8 cellular contexts compared by ENCODE assay signal in genomic region chr1:87330201-87330953, GRCh38.
DNase-seq lines count a peak whose midpoint lies in the region; ATAC-seq and TF ChIP-seq lines count a peak whose summit lies in the region.

No MANE protein-coding gene starts in this region.

- no peaks in the 10 kb centered on the region for H3K9me3 Mint-ChIP-seq in central memory CD8-positive, alpha-beta T cell

- H3K27me3 Mint-ChIP-seq in central memory CD8-positive, alpha-beta T cell, result no peaks in the 10 kb centered on the region

- TF ChIP-seq CTCF in 22Rv1 (IDR thresholded peaks at IDR 0.05) (no peak), GM06990 (IDR thresholded peaks at IDR 0.05; ENCODE audit: insufficient read depth, low read length, poor library complexity, severe bottlenecking) (no peak)

- no peak for DNase-seq in GM06990 (ENCODE audit: extremely low read depth, insufficient read length)
- DNase-seq in OCI-M1 (lab: John Stamatoyannopoulos, UW), result peak; percentile 66
- DNase-seq in central memory CD8-positive, alpha-beta T cell (ENCODE audit: low spot score in 2 of 2), result no peak
- DNase-seq in kidney glomerular epithelial cell (lab: John Stamatoyannopoulos, UW), result peak; percentile 23
- peak; percentile 1 for DNase-seq in stimulated activated naive CD4-positive, alpha-beta T cell treated with Interleukin-2 at 50 U/mL for 16 hours (lab: John Stamatoyannopoulos, UW)

- H3K36me3 Mint-ChIP-seq in central memory CD8-positive, alpha-beta T cell (ENCODE audit: insufficient read depth), result peaks cover 9% of the 10 kb centered on the region

- peak overlapping the region; percentile 97 for H3K27ac Mint-ChIP-seq in central memory CD8-positive, alpha-beta T cell (ENCODE audit: low read depth)

- H3K4me3 ChIP-seq in GM06990 (replicated peaks; ENCODE audit: low read depth, low read length), result peak overlapping the region; percentile 83

- peaks cover 61% of the 10 kb centered on the region for H3K4me1 Mint-ChIP-seq in central memory CD8-positive, alpha-beta T cell

- no peaks in the 10 kb centered on the region for H3K27me3 ChIP-seq in GM06990 (replicated peaks; ENCODE audit: control insufficient read depth, insufficient read depth, low read length)

- H3K36me3 ChIP-seq in GM06990 (ENCODE audit: control insufficient read depth, insufficient read depth, low read length), result no peaks in the 10 kb centered on the region

- ATAC-seq in central memory CD8-positive, alpha-beta T cell (replicated peaks; ENCODE audit: extremely low read depth, poor library complexity, severe bottlenecking), result no peak
- ATAC-seq in HG03469 (IDR thresholded peaks at IDR 0.05; ENCODE audit: unreplicated experiment), result no peak
- no peak for ATAC-seq in GM19328 (IDR thresholded peaks at IDR 0.05; ENCODE audit: unreplicated experiment)

- peak overlapping the region; percentile 98 for H3K27ac ChIP-seq in 22Rv1

- peak overlapping the region; percentile 97 for H3K4me3 Mint-ChIP-seq in central memory CD8-positive, alpha-beta T cell

Comparison
In these comparisons a context has a peak if more than half of its experiments do, and no peak if none do; other contexts are left out.
1. DNase-seq: peak in OCI-M1 (single experiment), kidney glomerular epithelial cell (single experiment) and stimulated activated naive CD4-positive, alpha-beta T cell treated with Interleukin-2 at 50 U/mL for 16 hours (single experiment); none in GM06990 (single experiment) and central memory CD8-positive, alpha-beta T cell (0 of 2).